ENCODE assay signal across 2 cellular contexts in the genomic region with DNA sequence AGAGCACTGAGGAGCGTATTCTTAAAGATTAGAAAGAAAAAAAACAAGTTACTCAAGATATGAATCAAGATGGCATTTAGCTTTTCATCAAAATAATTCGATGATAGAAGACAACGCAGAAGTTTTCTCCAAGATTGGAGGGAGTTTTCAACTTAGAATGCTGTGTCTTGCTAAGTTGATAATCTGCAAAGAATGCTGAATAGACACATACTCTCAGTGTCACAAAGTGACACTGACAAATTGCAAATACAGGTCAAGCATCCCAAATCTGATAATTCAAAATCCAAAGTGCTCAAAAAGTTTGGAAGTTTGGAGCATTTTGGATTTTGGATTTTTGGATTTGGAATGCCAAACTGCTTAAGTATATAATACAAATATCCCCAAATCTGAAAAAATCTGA.
TF ChIP-seq lines count a peak whose summit lies in the region.

No MANE protein-coding gene starts in this region.

TF ChIP-seq in HepG2, 621 proteins besides CTCF, POLR2A, EP300 and RAD21 (continued from another document):
- TF ChIP-seq EED (CRISPR knock-in tag; IDR thresholded peaks at IDR 0.05), result no peak
- TF ChIP-seq PHF21A (CRISPR knock-in tag; IDR thresholded peaks at IDR 0.05), result no peak
- peak; percentile 75 to 76; a peak in 3 of 4 replicates for TF ChIP-seq MAFK (conservative IDR thresholded peaks at IDR 0.05 in 1 of 2, IDR thresholded peaks at IDR 0.05 in 1 of 2; ENCODE audit: low read length in 2 of 2)
- TF ChIP-seq ZNF33B (CRISPR knock-in tag; IDR thresholded peaks at IDR 0.05), result no peak
- TF ChIP-seq SMAD3 (CRISPR knock-in tag; IDR thresholded peaks at IDR 0.05), result no peak
- no peak for TF ChIP-seq MTA3 (CRISPR knock-in tag; IDR thresholded peaks at IDR 0.05)
- TF ChIP-seq ZNF446 (CRISPR knock-in tag; IDR thresholded peaks at IDR 0.05), result no peak
- no peak for TF ChIP-seq HBP1 (CRISPR knock-in tag; IDR thresholded peaks at IDR 0.05; ENCODE audit: low read depth)
- TF ChIP-seq MAFF (IDR thresholded peaks at IDR 0.05; ENCODE audit: low read depth, low read length), result peak; percentile 64
- TF ChIP-seq, protein P1, sequence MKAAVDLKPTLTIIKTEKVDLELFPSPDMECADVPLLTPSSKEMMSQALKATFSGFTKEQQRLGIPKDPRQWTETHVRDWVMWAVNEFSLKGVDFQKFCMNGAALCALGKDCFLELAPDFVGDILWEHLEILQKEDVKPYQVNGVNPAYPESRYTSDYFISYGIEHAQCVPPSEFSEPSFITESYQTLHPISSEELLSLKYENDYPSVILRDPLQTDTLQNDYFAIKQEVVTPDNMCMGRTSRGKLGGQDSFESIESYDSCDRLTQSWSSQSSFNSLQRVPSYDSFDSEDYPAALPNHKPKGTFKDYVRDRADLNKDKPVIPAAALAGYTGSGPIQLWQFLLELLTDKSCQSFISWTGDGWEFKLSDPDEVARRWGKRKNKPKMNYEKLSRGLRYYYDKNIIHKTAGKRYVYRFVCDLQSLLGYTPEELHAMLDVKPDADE (CRISPR knock-in tag; IDR thresholded peaks at IDR 0.05), result no peak

TF ChIP-seq in K562, 482 proteins besides CTCF, POLR2A, EP300 and RAD21 (continued from another document):
- TF ChIP-seq C11orf30 (IDR thresholded peaks at IDR 0.05; ENCODE audit: low read depth), result peak; percentile 5; the same call in 1 of the 2 replicates
- peak; percentile 29; the same call in 1 of the 2 replicates for TF ChIP-seq ZNF316 (IDR thresholded peaks at IDR 0.05)
- no peak for TF ChIP-seq TCF7 (IDR thresholded peaks at IDR 0.05; ENCODE audit: borderline replicate concordance)
- TF ChIP-seq PCBP2 (IDR thresholded peaks at IDR 0.05; ENCODE audit: low read depth, low read length, poor library complexity, severe bottlenecking), result no peak
